Comparison of ENCODE assay signal across 27 cellular contexts in the genomic region with DNA sequence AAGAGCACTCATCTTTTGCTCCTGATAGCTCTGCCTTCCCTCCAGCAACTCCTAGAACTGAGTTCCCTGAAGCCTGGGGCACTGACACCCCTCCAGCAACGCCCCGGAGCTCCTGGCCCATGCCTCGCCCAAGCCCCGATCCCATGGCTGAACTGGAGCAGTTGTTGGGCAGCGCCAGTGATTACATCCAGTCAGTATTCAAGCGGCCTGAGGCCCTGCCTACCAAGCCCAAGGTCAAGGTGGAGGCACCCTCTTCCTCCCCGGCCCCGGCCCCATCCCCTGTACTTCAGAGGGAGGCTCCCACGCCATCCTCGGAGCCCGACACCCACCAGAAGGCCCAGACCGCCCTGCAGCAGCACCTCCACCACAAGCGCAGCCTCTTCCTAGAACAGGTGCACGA.
"Had no signal": no experiment of that assay in that cellular context is flagged by ENCODE, and none has a peak within 500 bp of the region (broad histone marks: within the 10 kb centered on the region; RNA-seq: fewer than 3 reads in every experiment).

No MANE protein-coding gene starts in this region.

- H2AFZ ChIP-seq: hepatocyte had no signal

- H3K36me3 ChIP-seq: ovary, prostate gland had no signal

- H3K4me1 Mint-ChIP-seq: activated CD4-positive, alpha-beta memory T cell treated with anti-CD3 and anti-CD28 coated beads, Interleukin-2, amount 10 ng/mL, durations not matched to agents 7 days and 5 days had no signal

- H3K27me3 ChIP-seq: gastrocnemius medialis, hepatocyte, ovary, tibial nerve had no signal

- H3K36me3 Mint-ChIP-seq: activated CD8-positive, alpha-beta memory T cell treated with anti-CD3 and anti-CD28 coated beads, Interleukin-2, amount 10 ng/mL, durations not matched to agents 7 days and 5 days had no signal

- H3K9me3 Mint-ChIP-seq: activated CD4-positive, alpha-beta memory T cell treated with anti-CD3 and anti-CD28 coated beads, Interleukin-2, amount 10 ng/mL, durations not matched to agents 7 days and 5 days; activated CD4-positive, alpha-beta T cell treated with anti-CD3 and anti-CD28 coated beads, Interleukin-2, amount 10 ng/mL, durations not matched to agents 24 days and 14 days; activated naive CD4-positive, alpha-beta T cell treated with anti-CD3 and anti-CD28 coated beads for 36 hours; central memory CD8-positive, alpha-beta T cell; immature natural killer cell; mesothelial cell of epicardium; naive B cell; nephron progenitor cell; stimulated activated memory B cell treated with anti-CD40 and anti-IgM and Interleukin-4, amounts not matched to agents 10 μg/mL and 1 μg/mL and 100 μg/mL, for 72 hours; T-cell had no signal

- H3K4me3 Mint-ChIP-seq: activated CD4-positive, alpha-beta memory T cell treated with anti-CD3 and anti-CD28 coated beads, Interleukin-2, amount 10 ng/mL, durations not matched to agents 7 days and 5 days; activated CD4-positive, alpha-beta T cell treated with anti-CD3 and anti-CD28 coated beads, Interleukin-2, amount 10 ng/mL, durations not matched to agents 24 days and 14 days; activated CD8-positive, alpha-beta memory T cell treated with anti-CD3 and anti-CD28 coated beads, Interleukin-2, amount 10 ng/mL, durations not matched to agents 7 days and 5 days; activated naive CD4-positive, alpha-beta T cell treated with anti-CD3 and anti-CD28 coated beads for 36 hours; central memory CD8-positive, alpha-beta T cell; immature natural killer cell; mesothelial cell of epicardium; nephron progenitor cell; stimulated activated memory B cell treated with anti-CD40 and anti-IgM and Interleukin-4, amounts not matched to agents 10 μg/mL and 1 μg/mL and 100 μg/mL, for 72 hours; T-cell had no signal

- H3K27ac ChIP-seq: gastrocnemius medialis, hepatocyte, ovary, prostate gland, tibial nerve, VCaP had no signal

- H3K9me3 ChIP-seq: gastrocnemius medialis, ovary, prostate gland, tibial nerve had no signal

- H3K27me3 Mint-ChIP-seq: activated CD4-positive, alpha-beta memory T cell treated with anti-CD3 and anti-CD28 coated beads, Interleukin-2, amount 10 ng/mL, durations not matched to agents 7 days and 5 days; activated CD4-positive, alpha-beta T cell treated with anti-CD3 and anti-CD28 coated beads, Interleukin-2, amount 10 ng/mL, durations not matched to agents 24 days and 14 days; activated CD8-positive, alpha-beta memory T cell treated with anti-CD3 and anti-CD28 coated beads, Interleukin-2, amount 10 ng/mL, durations not matched to agents 7 days and 5 days; central memory CD8-positive, alpha-beta T cell; naive B cell; stimulated activated memory B cell treated with anti-CD40 and anti-IgM and Interleukin-4, amounts not matched to agents 10 μg/mL and 1 μg/mL and 100 μg/mL, for 72 hours; T-cell had no signal

- DNase-seq: activated CD4-positive, alpha-beta memory T cell treated with anti-CD3 and anti-CD28 coated beads, Interleukin-2, amount 10 ng/mL, durations not matched to agents 7 days and 5 days; activated CD4-positive, alpha-beta T cell treated with anti-CD3 and anti-CD28 coated beads, Interleukin-2, amount 10 ng/mL, durations not matched to agents 24 days and 14 days; activated CD8-positive, alpha-beta memory T cell treated with anti-CD3 and anti-CD28 coated beads, Interleukin-2, amount 10 ng/mL, durations not matched to agents 7 days and 5 days; activated naive CD4-positive, alpha-beta T cell treated with anti-CD3 and anti-CD28 coated beads for 36 hours; anterior cingulate cortex; effector CD8-positive, alpha-beta T cell; erythroblast; gastrocnemius medialis; immature natural killer cell; kidney; naive B cell; nephron progenitor cell; ovary; retina; stimulated activated CD4-positive, alpha-beta T cell treated with anti-CD3 and anti-CD28 coated beads, Interleukin-4, amount 100 ng/mL, for 24 hours; T-cell; T-helper 9 cell had no signal

- H3K27ac Mint-ChIP-seq: activated CD4-positive, alpha-beta memory T cell treated with anti-CD3 and anti-CD28 coated beads, Interleukin-2, amount 10 ng/mL, durations not matched to agents 7 days and 5 days; activated CD4-positive, alpha-beta T cell treated with anti-CD3 and anti-CD28 coated beads, Interleukin-2, amount 10 ng/mL, durations not matched to agents 24 days and 14 days; activated naive CD4-positive, alpha-beta T cell treated with anti-CD3 and anti-CD28 coated beads for 36 hours; mesothelial cell of epicardium; nephron progenitor cell had no signal

- H3K4me2 ChIP-seq: hepatocyte had no signal

- H3K4me1 ChIP-seq: prostate gland, tibial nerve had no signal

- H3K4me3 ChIP-seq: gastrocnemius medialis, hepatocyte, ovary, prostate gland, skin epidermis, tibial nerve had no signal

- ATAC-seq: activated CD4-positive, CD25-positive, alpha-beta regulatory T cell treated with anti-CD3 and anti-CD28 coated beads, Interleukin-2, amount 50 U/mL, for 24 hours; activated CD8-positive, alpha-beta memory T cell treated with anti-CD3 and anti-CD28 coated beads, Interleukin-2, amount 10 ng/mL, durations not matched to agents 7 days and 5 days; gastrocnemius medialis; sciatic nerve; stimulated activated memory B cell treated with anti-CD40 and anti-IgM and Interleukin-4, amounts not matched to agents 10 μg/mL and 1 μg/mL and 100 μg/mL, for 72 hours; T-cell had no signal
